ENCODE assay signal across 9 cellular contexts in genomic region chr1:109621402-109622101, GRCh38. TPM values are rescaled to one million over a fixed set of nuclear protein-coding genes. Genes with fewer than 3 reads are reported as not detected.
DNase-seq lines count a peak whose midpoint lies in the region; ATAC-seq, FAIRE-seq and TF ChIP-seq lines count a peak whose summit lies in the region.
"Had no signal": no experiment of that assay in that cellular context is flagged by ENCODE, and none has a peak within 500 bp of the region (broad histone marks: within the 10 kb centered on the region; RNA-seq: fewer than 3 reads in every experiment).

No MANE protein-coding gene starts in this region.

- no peaks in the 10 kb centered on the region for H3K36me3 ChIP-seq in skeletal muscle tissue (ENCODE audit: control insufficient read depth in 3 of 3, insufficient read depth in 3 of 3, low read length in 3 of 3)

- no peak for DNase-seq in GM12891 (ENCODE audit: insufficient read length, low spot score)
- DNase-seq in fibroblast of the aortic adventitia (ENCODE audit: low read depth) = no peak
- no peak for DNase-seq in NCI-H345 treated with DMSO at 0.1 percent for 48 hours (lab: John Stamatoyannopoulos, UW; ENCODE audit: unreplicated experiment)
- DNase-seq in NCI-H345 (lab: John Stamatoyannopoulos, UW) = no peak
- DNase-seq in occipital lobe (lab: John Stamatoyannopoulos, UW) = no peak

- H3K27ac ChIP-seq in VCaP = peak overlapping the region; percentile 95
- H3K27ac ChIP-seq in skeletal muscle tissue (ENCODE audit: low read depth, low read length) = no peak overlapping the region

- ATAC-seq in GM18907 (IDR thresholded peaks at IDR 0.05; ENCODE audit: unreplicated experiment) = no peak

- TF ChIP-seq POLR2A in GM12891 (IDR thresholded peaks at IDR 0.05; ENCODE audit: low read depth, low read length) = no peak

- no peaks in the 10 kb centered on the region for H3K27me3 ChIP-seq in skeletal muscle tissue (ENCODE audit: control insufficient read depth in 3 of 3, insufficient read depth in 3 of 3, low read length in 3 of 3)

- H3K4me3 ChIP-seq in fibroblast of the aortic adventitia (ENCODE audit: low read depth, low read length) (peak overlapping the region; percentile 96), skeletal muscle tissue (ENCODE audit: low read length in 3 of 3) (peak overlapping the region; percentile 78 to 90 (median 85))

- peak overlapping the region in 1 of 3 donors; percentile 40 for H3K9ac ChIP-seq in skeletal muscle tissue (ENCODE audit: low read depth in 1 of 3, low read length in 3 of 3)

- peaks cover 31 to 43% (median 35%) of the 10 kb centered on the region in 3 donors for H3K4me1 ChIP-seq in skeletal muscle tissue (ENCODE audit: control insufficient read depth in 3 of 3, insufficient read depth in 3 of 3, low read length in 3 of 3)

- TF ChIP-seq CTCF in VCaP (conservative IDR thresholded peaks at IDR 0.05) (no peak), fibroblast of the aortic adventitia (IDR thresholded peaks at IDR 0.05; ENCODE audit: insufficient read depth, low read length) (no peak)

- peak; percentile 65 for FAIRE-seq in GM12891 (lab: Jason Lieb, UNC)
- FAIRE-seq: TTC549 had no signal

- no peaks in the 10 kb centered on the region for H3K9me3 ChIP-seq in skeletal muscle tissue (ENCODE audit: control insufficient read depth in 3 of 3, low read length in 3 of 3)

TF ChIP-seq in GM12891, 5 proteins besides CTCF, POLR2A, EP300 and RAD21:
- TF ChIP-seq PAX5 (IDR thresholded peaks at IDR 0.05; ENCODE audit: insufficient read depth, low read length, severe bottlenecking) (no peak), TAF1 (IDR thresholded peaks at IDR 0.05; ENCODE audit: low read depth, low read length) (no peak), SPI1 (IDR thresholded peaks at IDR 0.05; ENCODE audit: low read depth, low read length) (no peak), POU2F2 (IDR thresholded peaks at IDR 0.05; ENCODE audit: low read depth, low read length) (no peak), POLR2AphosphoS5 (IDR thresholded peaks at IDR 0.05; ENCODE audit: low read depth, low read length) (no peak)

RNA-seq across cellular contexts. Expression of gene AMPD2, which starts 1.9 kb away (rescaled TPM):
- polyA plus RNA-seq in GM12891 (2012; ENCODE audit: low read depth, missing spikeins) = 52.7 TPM
- total RNA-seq in fibroblast of the aortic adventitia (ENCODE audit: low replicate concordance) = 52.0 and 67.2 TPM in 2 replicates
- 34.4 TPM for total RNA-seq in skeletal muscle tissue
- 49.4 TPM for total RNA-seq in occipital lobe

RNA-seq across cellular contexts. Expression of gene GNAT2, which starts 2.1 kb away (rescaled TPM):
- polyA plus RNA-seq in GM12891 (2012; ENCODE audit: low read depth, missing spikeins) = 0.27 TPM
- total RNA-seq in fibroblast of the aortic adventitia (ENCODE audit: low replicate concordance) (0.18 TPM in 1 of 2 replicates, not detected in the other), skeletal muscle tissue (not detected), occipital lobe (not detected)

RNA-seq across cellular contexts. Expression of gene GSTM4, which starts 34.3 kb away (rescaled TPM):
- polyA plus RNA-seq in GM12891 (2012; ENCODE audit: low read depth, missing spikeins) = 13.9 TPM
- total RNA-seq in fibroblast of the aortic adventitia (ENCODE audit: low replicate concordance) (8.7 and 31.6 TPM in 2 replicates), skeletal muscle tissue (10.4 TPM), occipital lobe (4.7 TPM)

RNA-seq across cellular contexts. Expression of gene GSTM2, which starts 46.3 kb away (rescaled TPM):
- 94.6 TPM for polyA plus RNA-seq in GM12891 (2012; ENCODE audit: low read depth, missing spikeins)
- total RNA-seq in fibroblast of the aortic adventitia (ENCODE audit: low replicate concordance) = 14.1 and 27.7 TPM in 2 replicates
- total RNA-seq in skeletal muscle tissue = 32.9 TPM
- total RNA-seq in occipital lobe = 9.2 TPM
